Comparison of ENCODE assay signal across 14 cellular contexts in genomic region chr9:85960688-85961093, GRCh38. TPM values are rescaled to one million over a fixed set of nuclear protein-coding genes. Genes with fewer than 3 reads are reported as not detected.
DNase-seq lines count a peak whose midpoint lies in the region; ATAC-seq and TF ChIP-seq lines count a peak whose summit lies in the region.
"Had no signal": no experiment of that assay in that cellular context is flagged by ENCODE, and none has a peak within 500 bp of the region (broad histone marks: within the 10 kb centered on the region; RNA-seq: fewer than 3 reads in every experiment).

No MANE protein-coding gene starts in this region.

- H3K9me3 ChIP-seq in HAP-1 = no peaks in the 10 kb centered on the region
- H3K9me3 ChIP-seq: MG63 had no signal

- ATAC-seq in foreskin keratinocyte = peak; percentile 19
- ATAC-seq in HG03045 (IDR thresholded peaks at IDR 0.05; ENCODE audit: unreplicated experiment) = no peak
- ATAC-seq in HG03521 (IDR thresholded peaks at IDR 0.05; ENCODE audit: unreplicated experiment) = no peak

- H3K36me3 ChIP-seq in HAP-1 (replicated peaks) = peaks cover 39% of the 10 kb centered on the region

- no peak overlapping the region for H3K4me3 ChIP-seq in HAP-1
- H3K4me3 ChIP-seq: MG63, PC-9, skin epidermis had no signal

- in situ Hi-C loops in HAP-1 (cut with MboI; ENCODE audit: low sequenced_read_pairs) = no loop called here

- DNase-seq in AG08396 (ENCODE audit: low spot score) = peak; percentile 5
- DNase-seq in HAP-1 (ENCODE audit: low spot score in 2 of 2) = peak; percentile 73 to 92
- DNase-seq in NCI-H82 treated with DMSO at 0.1 percent for 48 hours (lab: John Stamatoyannopoulos, UW; ENCODE audit: unreplicated experiment) = peak; percentile 76
- no peak for DNase-seq in foreskin keratinocyte
- DNase-seq in dedifferentiated amniotic fluid mesenchymal stem cell (ENCODE audit: extremely low spot score) = no peak
- DNase-seq in AG20443 (ENCODE audit: low spot score) = no peak
- DNase-seq: HFFc6, MG63, PC-9, T1000 had no signal

- peaks cover 33% of the 10 kb centered on the region for H3K4me1 ChIP-seq in HAP-1
- H3K4me1 ChIP-seq in foreskin keratinocyte = no peaks in the 10 kb centered on the region

- H3K27ac ChIP-seq in foreskin keratinocyte = no peak overlapping the region
- H3K27ac ChIP-seq: C4-2B, PC-9, skin epidermis had no signal

- H3K27me3 ChIP-seq in HAP-1 (ENCODE audit: low read depth) (no peaks in the 10 kb centered on the region), foreskin keratinocyte (no peaks in the 10 kb centered on the region)
- H3K27me3 ChIP-seq: MG63 had no signal

- TF ChIP-seq CTCF in foreskin keratinocyte (conservative IDR thresholded peaks at IDR 0.05) = no peak

RNA-seq across cellular contexts. Expression of gene NAA35, which starts 19.7 kb away (rescaled TPM):
- 22.4 and 24.5 TPM in 2 replicates for total RNA-seq in foreskin keratinocyte
- polyA plus RNA-seq in foreskin keratinocyte = 9.0 and 11.3 TPM in 2 replicates

Comparison
In these comparisons a context has a peak if more than half of its experiments do, and no peak if none do; other contexts are left out.
1. DNase-seq: peak in AG08396 (single experiment), HAP-1 (2 of 2) and NCI-H82 treated with DMSO at 0.1 percent for 48 hours (single experiment); none in foreskin keratinocyte (0 of 2), dedifferentiated amniotic fluid mesenchymal stem cell (single experiment) and AG20443 (single experiment).